Comparison of ENCODE assay signal across 24 cellular contexts in genomic region chr13:44407891-44408290, GRCh38. TPM values are rescaled to one million over a fixed set of nuclear protein-coding genes. Genes with fewer than 3 reads are reported as not detected.
"Had no signal": no experiment of that assay in that cellular context is flagged by ENCODE, and none has a peak within 500 bp of the region (broad histone marks: within the 10 kb centered on the region; RNA-seq: fewer than 3 reads in every experiment).

No MANE protein-coding gene starts in this region.

- H3K27me3 ChIP-seq: ascending aorta, brain microvascular endothelial cell, colonic mucosa, dorsolateral prefrontal cortex, esophagus squamous epithelium, gastroesophageal sphincter, right lobe of liver, testis, upper lobe of left lung had no signal

- H3K4me3 ChIP-seq: adrenal gland, ascending aorta, colonic mucosa, dorsolateral prefrontal cortex, esophagus squamous epithelium, gastroesophageal sphincter, right lobe of liver, testis, upper lobe of left lung had no signal

- H3K36me3 ChIP-seq: adrenal gland, ascending aorta, brain microvascular endothelial cell, colonic mucosa, esophagus squamous epithelium, gastroesophageal sphincter, right lobe of liver, upper lobe of left lung had no signal

- H3K4me1 ChIP-seq: adrenal gland, ascending aorta, colonic mucosa had no signal

- ATAC-seq: effector memory CD8-positive, alpha-beta T cell; gastroesophageal sphincter; left colon; right lobe of liver; WTC11 had no signal

- H3K27ac ChIP-seq: adrenal gland, ascending aorta, brain microvascular endothelial cell, colonic mucosa, dorsolateral prefrontal cortex, esophagus squamous epithelium, gastroesophageal sphincter, right lobe of liver, testis had no signal

- DNase-seq: activated naive CD4-positive, alpha-beta T cell; activated T-cell treated with anti-CD3 and anti-CD28 coated beads, Interleukin-2, amount 50 U/mL, for 1 hour; adrenal gland; brain microvascular endothelial cell; colonic mucosa; dorsolateral prefrontal cortex; effector memory CD8-positive, alpha-beta T cell; esophagus squamous epithelium; head of caudate nucleus; hypothalamus; left colon; mesenchymal stem cell; naive B cell; posterior cingulate gyrus; right lobe of liver; stimulated activated CD4-positive, alpha-beta T cell treated with anti-CD3 and anti-CD28 coated beads, Interleukin-2, amount 100 ng/mL, for 48 hours; stimulated activated naive CD4-positive, alpha-beta T cell; T1000; testis; upper lobe of left lung had no signal

- H3K9me3 ChIP-seq: adrenal gland, ascending aorta, colonic mucosa, esophagus squamous epithelium, gastroesophageal sphincter, right lobe of liver, testis, upper lobe of left lung had no signal

RNA-seq across cellular contexts. Expression of gene SERP2, which starts 34.3 kb away (rescaled TPM):
- total RNA-seq: endothelial cell of umbilical vein had no signal
